Comparison of ENCODE assay signal across 22 cellular contexts in genomic region chr9:99632349-99633038, GRCh38.
"Had no signal": no experiment of that assay in that cellular context is flagged by ENCODE, and none has a peak within 500 bp of the region (broad histone marks: within the 10 kb centered on the region; RNA-seq: fewer than 3 reads in every experiment).

No MANE protein-coding gene starts in this region.

- ATAC-seq: activated T-cell treated with anti-CD3 and anti-CD28 coated beads, Interleukin-2, amount 50 U/mL, for 4 hours; activated T-helper 17 cell treated with anti-CD3 and anti-CD28 coated beads, Interleukin-2, amount 50 U/mL, for 72 hours; T-helper 17 cell had no signal

- FAIRE-seq: astrocyte had no signal

- H3K4me3 ChIP-seq: PC-9 had no signal

- H3K27ac ChIP-seq: PC-9 had no signal

- H3K4me2 ChIP-seq: PC-9 had no signal

- H2AFZ ChIP-seq: PC-9 had no signal

- DNase-seq: activated CD4-positive, alpha-beta memory T cell treated with anti-CD3 and anti-CD28 coated beads for 36 hours; activated CD4-positive, alpha-beta T cell treated with anti-CD3 and anti-CD28 coated beads, Interleukin-2, amount 10 ng/mL, durations not matched to agents 7 days and 5 days; activated CD4-positive, CD25-positive, alpha-beta regulatory T cell; activated CD8-positive, alpha-beta memory T cell treated with anti-CD3 and anti-CD28 coated beads for 24 hours; activated gamma-delta T cell; activated naive CD4-positive, alpha-beta T cell treated with anti-CD3 and anti-CD28 coated beads for 36 hours; activated T-cell treated with anti-CD3 and anti-CD28 coated beads, Interleukin-2, amount 50 U/mL, for 4 hours; amygdala; NCI-H1092; NCI-H1436; NCI-H1694 treated with DMSO at 0.1 percent for 48 hours; NCI-H2029 treated with DMSO at 0.1 percent for 48 hours; NCI-H345; NCI-H510A; NCI-H526 treated with DMSO at 0.1 percent for 48 hours; NK-92 treated with Interleukin-12 subunit alpha and Interleukin-12 subunit beta, amount 100 ng/mL, for 24 hours; PC-9; SHP77 treated with DMSO at 0.1 percent for 48 hours; T-helper 17 cell; T-helper 9 cell had no signal
